21 cellular contexts compared by ENCODE assay signal in genomic region chr6:110550353-110550752, GRCh38.
"Had no signal": no experiment of that assay in that cellular context is flagged by ENCODE, and none has a peak within 500 bp of the region (broad histone marks: within the 10 kb centered on the region; RNA-seq: fewer than 3 reads in every experiment).

No MANE protein-coding gene starts in this region.

- H3K4me3 Mint-ChIP-seq: activated B cell treated with CpG ODN at 0.5 μM for 24 hours; activated CD4-positive, alpha-beta T cell treated with anti-CD3 and anti-CD28 coated beads, Interleukin-2, amount 10 ng/mL, durations not matched to agents 24 days and 14 days; activated CD8-positive, alpha-beta memory T cell treated with anti-CD3 and anti-CD28 coated beads, Interleukin-2, amount 10 ng/mL, durations not matched to agents 7 days and 5 days; activated naive CD4-positive, alpha-beta T cell treated with anti-CD3 and anti-CD28 coated beads for 36 hours; activated naive CD8-positive, alpha-beta T cell; activated T-cell treated with anti-CD3 and anti-CD28 coated beads, Interleukin-2, amount 50 U/mL, for 4 hours; brain; T-helper 17 cell had no signal

- H3K27me3 Mint-ChIP-seq: activated naive CD8-positive, alpha-beta T cell; T-helper 17 cell had no signal

- H3K4me3 ChIP-seq: K562 had no signal

- DNase-seq: activated B cell treated with CpG ODN at 0.5 μM for 24 hours; activated CD4-positive, alpha-beta T cell treated with anti-CD3 and anti-CD28 coated beads for 1 hour; activated CD4-positive, alpha-beta T cell treated with anti-CD3 and anti-CD28 coated beads, Interleukin-2, amount 10 ng/mL, durations not matched to agents 24 days and 14 days; activated CD4-positive, alpha-beta T cell treated with anti-CD3 and anti-CD28 coated beads, Interleukin-2, amount 50 U/mL, for 48 hours; activated CD8-positive, alpha-beta memory T cell treated with anti-CD3 and anti-CD28 coated beads, Interleukin-2, amount 10 ng/mL, durations not matched to agents 7 days and 5 days; activated gamma-delta T cell; activated naive CD4-positive, alpha-beta T cell treated with anti-CD3 and anti-CD28 coated beads for 36 hours; activated T-cell treated with anti-CD3 and anti-CD28 coated beads, Interleukin-2, amount 50 U/mL, for 4 hours; amygdala; Karpas-422; NCI-H1048; NCI-H1417; NCI-H2029; NCI-H510A; NCI-H526 treated with DMSO at 0.1 percent for 48 hours; SIG-M5; T-helper 17 cell; T-helper 9 cell had no signal

- H3K27ac Mint-ChIP-seq: activated B cell treated with CpG ODN at 0.5 μM for 24 hours; activated CD4-positive, alpha-beta T cell treated with anti-CD3 and anti-CD28 coated beads, Interleukin-2, amount 10 ng/mL, durations not matched to agents 24 days and 14 days; activated CD8-positive, alpha-beta memory T cell treated with anti-CD3 and anti-CD28 coated beads, Interleukin-2, amount 10 ng/mL, durations not matched to agents 7 days and 5 days; activated naive CD4-positive, alpha-beta T cell treated with anti-CD3 and anti-CD28 coated beads for 36 hours; activated naive CD8-positive, alpha-beta T cell; brain; T-helper 17 cell had no signal

- ATAC-seq: activated CD8-positive, alpha-beta memory T cell treated with anti-CD3 and anti-CD28 coated beads, Interleukin-2, amount 10 ng/mL, durations not matched to agents 7 days and 5 days; activated T-cell treated with anti-CD3 and anti-CD28 coated beads, Interleukin-2, amount 50 U/mL, for 4 hours; K562; T-helper 17 cell had no signal

- H3K36me3 Mint-ChIP-seq: brain had no signal

- H3K4me1 Mint-ChIP-seq: activated CD4-positive, alpha-beta T cell treated with anti-CD3 and anti-CD28 coated beads, Interleukin-2, amount 10 ng/mL, durations not matched to agents 24 days and 14 days had no signal
